In the genomic region with DNA sequence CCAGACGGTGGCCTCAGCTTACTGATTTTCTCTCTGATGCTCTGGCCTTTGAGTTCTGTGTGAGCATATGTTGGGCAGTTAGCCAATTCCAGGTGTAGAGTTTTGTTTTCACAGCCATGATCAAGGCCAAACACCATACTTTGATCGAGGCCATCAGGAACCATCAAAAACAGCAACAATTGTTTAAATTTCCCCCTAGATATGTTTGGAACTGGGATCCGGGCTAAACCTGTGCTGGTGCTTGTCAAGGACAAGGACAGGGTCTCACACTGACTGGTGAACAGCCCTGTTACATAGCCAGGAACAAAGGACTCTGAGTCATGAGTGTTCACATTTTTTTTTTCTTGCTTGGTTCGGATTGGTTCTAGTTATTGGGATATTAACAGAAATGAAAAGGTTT, we compare ENCODE assay signal across 1 cellular context.
TF ChIP-seq lines count a peak whose summit lies in the region.

No MANE protein-coding gene starts in this region.

TF ChIP-seq in HepG2, 621 proteins besides CTCF, POLR2A, EP300 and RAD21 (continued from another document and continues in another):
- TF ChIP-seq THRA (CRISPR knock-in tag; IDR thresholded peaks at IDR 0.05; ENCODE audit: borderline replicate concordance) = peak; percentile 36; the same call in 1 of the 2 replicates
- TF ChIP-seq SETDB1 (CRISPR knock-in tag; IDR thresholded peaks at IDR 0.05; ENCODE audit: borderline replicate concordance) = no peak
- TF ChIP-seq CAMTA2 (CRISPR knock-in tag; IDR thresholded peaks at IDR 0.05; ENCODE audit: borderline replicate concordance) = no peak
- no peak for TF ChIP-seq PBX3 (CRISPR knock-in tag; IDR thresholded peaks at IDR 0.05; ENCODE audit: borderline replicate concordance)
- no peak for TF ChIP-seq REL (CRISPR knock-in tag; conservative IDR thresholded peaks at IDR 0.05)
- peak; percentile 20; the same call in 1 of the 2 replicates for TF ChIP-seq ZNF609 (CRISPR knock-in tag; IDR thresholded peaks at IDR 0.05; ENCODE audit: borderline replicate concordance)
- TF ChIP-seq CREM (IDR thresholded peaks at IDR 0.05) = no peak
- TF ChIP-seq CREM (CRISPR knock-in tag; IDR thresholded peaks at IDR 0.05) = no peak
- TF ChIP-seq ZNF253 (CRISPR knock-in tag; IDR thresholded peaks at IDR 0.05; ENCODE audit: borderline replicate concordance) = no peak
- no peak for TF ChIP-seq SATB2 (CRISPR knock-in tag; IDR thresholded peaks at IDR 0.05)
- no peak for TF ChIP-seq ZNF251 (CRISPR knock-in tag; IDR thresholded peaks at IDR 0.05)
- 0 out of 2 replicates have a peak, but pooled peaks have one; percentile 18 for TF ChIP-seq ELF3 (CRISPR knock-in tag; IDR thresholded peaks at IDR 0.05)
- TF ChIP-seq MYC (CRISPR knock-in tag; IDR thresholded peaks at IDR 0.05; ENCODE audit: borderline replicate concordance) = no peak
- TF ChIP-seq, protein P1, sequence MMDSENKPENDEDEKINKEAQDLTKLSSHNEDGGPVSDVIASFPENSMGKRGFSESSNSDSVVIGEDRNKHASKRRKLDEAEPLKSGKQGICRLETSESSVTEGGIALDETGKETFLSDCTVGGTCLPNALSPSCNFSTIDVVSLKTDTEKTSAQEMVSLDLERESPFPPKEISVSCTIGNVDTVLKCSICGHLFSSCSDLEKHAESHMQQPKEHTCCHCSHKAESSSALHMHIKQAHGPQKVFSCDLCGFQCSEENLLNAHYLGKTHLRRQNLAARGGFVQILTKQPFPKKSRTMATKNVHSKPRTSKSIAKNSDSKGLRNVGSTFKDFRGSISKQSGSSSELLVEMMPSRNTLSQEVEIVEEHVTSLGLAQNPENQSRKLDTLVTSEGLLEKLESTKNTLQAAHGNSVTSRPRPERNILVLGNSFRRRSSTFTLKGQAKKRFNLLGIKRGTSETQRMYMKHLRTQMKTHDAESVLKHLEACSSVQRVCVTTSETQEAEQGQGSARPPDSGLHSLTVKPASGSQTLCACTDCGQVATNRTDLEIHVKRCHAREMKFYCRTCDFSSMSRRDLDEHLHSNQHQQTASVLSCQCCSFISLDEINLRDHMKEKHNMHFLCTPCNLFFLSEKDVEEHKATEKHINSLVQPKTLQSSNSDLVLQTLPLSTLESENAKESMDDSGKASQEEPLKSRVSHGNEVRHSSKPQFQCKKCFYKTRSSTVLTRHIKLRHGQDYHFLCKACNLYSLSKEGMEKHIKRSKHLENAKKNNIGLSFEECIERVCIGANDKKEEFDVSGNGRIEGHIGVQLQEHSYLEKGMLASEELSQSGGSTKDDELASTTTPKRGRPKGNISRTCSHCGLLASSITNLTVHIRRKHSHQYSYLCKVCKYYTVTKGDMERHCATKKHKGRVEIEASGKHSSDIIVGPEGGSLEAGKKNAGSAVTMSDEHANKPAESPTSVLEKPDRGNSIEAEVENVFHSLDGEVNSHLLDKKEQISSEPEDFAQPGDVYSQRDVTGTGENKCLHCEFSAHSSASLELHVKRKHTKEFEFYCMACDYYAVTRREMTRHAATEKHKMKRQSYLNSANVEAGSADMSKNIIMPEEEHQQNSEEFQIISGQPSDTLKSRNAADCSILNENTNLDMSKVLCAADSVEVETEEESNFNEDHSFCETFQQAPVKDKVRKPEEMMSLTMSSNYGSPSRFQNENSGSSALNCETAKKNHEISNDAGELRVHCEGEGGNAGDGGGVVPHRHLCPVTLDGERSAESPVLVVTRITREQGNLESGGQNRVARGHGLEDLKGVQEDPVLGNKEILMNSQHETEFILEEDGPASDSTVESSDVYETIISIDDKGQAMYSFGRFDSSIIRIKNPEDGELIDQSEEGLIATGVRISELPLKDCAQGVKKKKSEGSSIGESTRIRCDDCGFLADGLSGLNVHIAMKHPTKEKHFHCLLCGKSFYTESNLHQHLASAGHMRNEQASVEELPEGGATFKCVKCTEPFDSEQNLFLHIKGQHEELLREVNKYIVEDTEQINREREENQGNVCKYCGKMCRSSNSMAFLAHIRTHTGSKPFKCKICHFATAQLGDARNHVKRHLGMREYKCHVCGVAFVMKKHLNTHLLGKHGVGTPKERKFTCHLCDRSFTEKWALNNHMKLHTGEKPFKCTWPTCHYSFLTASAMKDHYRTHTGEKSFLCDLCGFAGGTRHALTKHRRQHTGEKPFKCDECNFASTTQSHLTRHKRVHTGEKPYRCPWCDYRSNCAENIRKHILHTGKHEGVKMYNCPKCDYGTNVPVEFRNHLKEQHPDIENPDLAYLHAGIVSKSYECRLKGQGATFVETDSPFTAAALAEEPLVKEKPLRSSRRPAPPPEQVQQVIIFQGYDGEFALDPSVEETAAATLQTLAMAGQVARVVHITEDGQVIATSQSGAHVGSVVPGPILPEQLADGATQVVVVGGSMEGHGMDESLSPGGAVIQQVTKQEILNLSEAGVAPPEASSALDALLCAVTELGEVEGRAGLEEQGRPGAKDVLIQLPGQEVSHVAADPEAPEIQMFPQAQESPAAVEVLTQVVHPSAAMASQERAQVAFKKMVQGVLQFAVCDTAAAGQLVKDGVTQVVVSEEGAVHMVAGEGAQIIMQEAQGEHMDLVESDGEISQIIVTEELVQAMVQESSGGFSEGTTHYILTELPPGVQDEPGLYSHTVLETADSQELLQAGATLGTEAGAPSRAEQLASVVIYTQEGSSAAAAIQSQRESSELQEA (CRISPR knock-in tag; IDR thresholded peaks at IDR 0.05; ENCODE audit: not compliant biosample characterization) = no peak
- TF ChIP-seq KDM5B (CRISPR knock-in tag; IDR thresholded peaks at IDR 0.05; ENCODE audit: borderline replicate concordance) = no peak
- TF ChIP-seq ZNF12 (CRISPR knock-in tag; IDR thresholded peaks at IDR 0.05) = peak; percentile 98
- no peak for TF ChIP-seq HOMEZ (CRISPR knock-in tag; IDR thresholded peaks at IDR 0.05; ENCODE audit: low read depth)
- TF ChIP-seq, protein P2, sequence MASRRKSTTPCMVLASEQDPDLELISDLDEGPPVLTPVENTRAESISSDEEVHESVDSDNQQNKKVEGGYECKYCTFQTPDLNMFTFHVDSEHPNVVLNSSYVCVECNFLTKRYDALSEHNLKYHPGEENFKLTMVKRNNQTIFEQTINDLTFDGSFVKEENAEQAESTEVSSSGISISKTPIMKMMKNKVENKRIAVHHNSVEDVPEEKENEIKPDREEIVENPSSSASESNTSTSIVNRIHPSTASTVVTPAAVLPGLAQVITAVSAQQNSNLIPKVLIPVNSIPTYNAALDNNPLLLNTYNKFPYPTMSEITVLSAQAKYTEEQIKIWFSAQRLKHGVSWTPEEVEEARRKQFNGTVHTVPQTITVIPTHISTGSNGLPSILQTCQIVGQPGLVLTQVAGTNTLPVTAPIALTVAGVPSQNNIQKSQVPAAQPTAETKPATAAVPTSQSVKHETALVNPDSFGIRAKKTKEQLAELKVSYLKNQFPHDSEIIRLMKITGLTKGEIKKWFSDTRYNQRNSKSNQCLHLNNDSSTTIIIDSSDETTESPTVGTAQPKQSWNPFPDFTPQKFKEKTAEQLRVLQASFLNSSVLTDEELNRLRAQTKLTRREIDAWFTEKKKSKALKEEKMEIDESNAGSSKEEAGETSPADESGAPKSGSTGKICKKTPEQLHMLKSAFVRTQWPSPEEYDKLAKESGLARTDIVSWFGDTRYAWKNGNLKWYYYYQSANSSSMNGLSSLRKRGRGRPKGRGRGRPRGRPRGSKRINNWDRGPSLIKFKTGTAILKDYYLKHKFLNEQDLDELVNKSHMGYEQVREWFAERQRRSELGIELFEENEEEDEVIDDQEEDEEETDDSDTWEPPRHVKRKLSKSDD (CRISPR knock-in tag; IDR thresholded peaks at IDR 0.05; ENCODE audit: low read depth) = no peak
- peak; percentile 29; the same call in 1 of the 2 replicates for TF ChIP-seq MED1 (CRISPR knock-in tag; IDR thresholded peaks at IDR 0.05)
- no peak for TF ChIP-seq ZFP36 (IDR thresholded peaks at IDR 0.05; ENCODE audit: borderline replicate concordance, low read depth, low read length, partially characterized antibody)
- no peak for TF ChIP-seq ZNF704 (CRISPR knock-in tag; IDR thresholded peaks at IDR 0.05; ENCODE audit: borderline replicate concordance)
- no peak for TF ChIP-seq ZNF674 (CRISPR knock-in tag; IDR thresholded peaks at IDR 0.05; ENCODE audit: low read depth)
- TF ChIP-seq PHF21A (CRISPR knock-in tag; IDR thresholded peaks at IDR 0.05) = no peak
- no peak for TF ChIP-seq ATF7-NPFF (CRISPR knock-in tag; IDR thresholded peaks at IDR 0.05; ENCODE audit: low read depth)
- TF ChIP-seq ARNTL (CRISPR knock-in tag; IDR thresholded peaks at IDR 0.05) = no peak
- TF ChIP-seq ZSCAN31 (CRISPR knock-in tag; IDR thresholded peaks at IDR 0.05; ENCODE audit: low read depth) = no peak
- no peak for TF ChIP-seq ELF4 (CRISPR knock-in tag; IDR thresholded peaks at IDR 0.05; ENCODE audit: borderline replicate concordance)
- no peak for TF ChIP-seq ZNF766 (CRISPR knock-in tag; IDR thresholded peaks at IDR 0.05; ENCODE audit: borderline replicate concordance)
- peak; percentile 36; the same call in 1 of the 2 replicates for TF ChIP-seq HDAC2 (CRISPR knock-in tag; IDR thresholded peaks at IDR 0.05)
- TF ChIP-seq SMAD9 (CRISPR knock-in tag; IDR thresholded peaks at IDR 0.05) = no peak
- TF ChIP-seq ZFP36L1 (CRISPR knock-in tag; IDR thresholded peaks at IDR 0.05) = no peak
